Comparison of ENCODE assay signal across 2 cellular contexts in genomic region chr4:173919861-173920260, GRCh38.
TF ChIP-seq lines count a peak whose summit lies in the region.

No MANE protein-coding gene starts in this region.

TF ChIP-seq in H1, 55 proteins besides CTCF, POLR2A, EP300 and RAD21 (continued from another document):
- TF ChIP-seq POU5F1 (IDR thresholded peaks at IDR 0.05; ENCODE audit: low read depth, low read length) (no peak), POLR2AphosphoS5 (IDR thresholded peaks at IDR 0.05; ENCODE audit: low read depth, low read length) (no peak), SUZ12 (IDR thresholded peaks at IDR 0.05; ENCODE audit: low read length) (no peak), RXRA (IDR thresholded peaks at IDR 0.05; ENCODE audit: insufficient read depth, low read depth, low read length) (no peak), CHD7 (IDR thresholded peaks at IDR 0.05; ENCODE audit: insufficient replicate concordance, low read length) (no peak), SIN3A (conservative IDR thresholded peaks at IDR 0.05 in 1 of 2, IDR thresholded peaks at IDR 0.05 in 1 of 2; ENCODE audit: low read depth in 1 of 2, low read length in 2 of 2) (no peak), CHD2 (IDR thresholded peaks at IDR 0.05; ENCODE audit: low read length) (no peak), CREB1 (IDR thresholded peaks at IDR 0.05) (no peak), TEAD4 (IDR thresholded peaks at IDR 0.05; ENCODE audit: low read depth, low read length) (no peak), SIRT6 (IDR thresholded peaks at IDR 0.05; ENCODE audit: low read length) (no peak), BCL11A (IDR thresholded peaks at IDR 0.05; ENCODE audit: low read depth in 2 of 2, low read length in 2 of 2) (no peak), ASH2L (IDR thresholded peaks at IDR 0.05; ENCODE audit: low read length) (no peak), MAFK (IDR thresholded peaks at IDR 0.05; ENCODE audit: low read depth, low read length) (no peak), CBX8 (IDR thresholded peaks at IDR 0.05; ENCODE audit: borderline replicate concordance, low read depth, low read length) (no peak), NRF1 (IDR thresholded peaks at IDR 0.05; ENCODE audit: low read depth, low read length) (no peak), FOSL1 (IDR thresholded peaks at IDR 0.05; ENCODE audit: insufficient read depth, low read depth, low read length) (no peak), JUN (IDR thresholded peaks at IDR 0.05; ENCODE audit: low read depth, low read length) (no peak)

TF ChIP-seq in GM12891, 5 proteins besides CTCF, POLR2A, EP300 and RAD21 (continued from another document):
- TF ChIP-seq POU2F2 (IDR thresholded peaks at IDR 0.05; ENCODE audit: low read depth, low read length) (no peak), TAF1 (IDR thresholded peaks at IDR 0.05; ENCODE audit: low read depth, low read length) (no peak), POLR2AphosphoS5 (IDR thresholded peaks at IDR 0.05; ENCODE audit: low read depth, low read length) (no peak), PAX5 (IDR thresholded peaks at IDR 0.05; ENCODE audit: insufficient read depth, low read length, severe bottlenecking) (no peak)
